Comparison of ENCODE assay signal across 1 cellular context in genomic region chr6:151004415-151005024, GRCh38.
TF ChIP-seq lines count a peak whose summit lies in the region.

No MANE protein-coding gene starts in this region.

TF ChIP-seq in IMR-90, 13 proteins besides CTCF, POLR2A, EP300 and RAD21 (continued from another document):
- TF ChIP-seq USF2 (IDR thresholded peaks at IDR 0.05; ENCODE audit: low read depth, low read length) (no peak), RCOR1 (IDR thresholded peaks at IDR 0.05; ENCODE audit: insufficient replicate concordance, low read length) (no peak), FOS (IDR thresholded peaks at IDR 0.05; ENCODE audit: low read depth, low read length) (peak; percentile 85), ELK1 (IDR thresholded peaks at IDR 0.05; ENCODE audit: borderline replicate concordance, low read depth, low read length) (no peak), CEBPB (IDR thresholded peaks at IDR 0.05; ENCODE audit: low read depth, low read length) (peak; percentile 100), MXI1 (IDR thresholded peaks at IDR 0.05; ENCODE audit: borderline replicate concordance, low read depth, low read length) (no peak), SMC3 (IDR thresholded peaks at IDR 0.05; ENCODE audit: low read depth, low read length) (no peak), NFE2L2 (IDR thresholded peaks at IDR 0.05; ENCODE audit: low read depth, low read length) (peak; percentile 13; the same call in 1 of the 2 replicates), BHLHE40 (IDR thresholded peaks at IDR 0.05; ENCODE audit: low read depth, low read length) (peak; percentile 51)
